Comparison of ENCODE assay signal across 8 cellular contexts in the genomic region with DNA sequence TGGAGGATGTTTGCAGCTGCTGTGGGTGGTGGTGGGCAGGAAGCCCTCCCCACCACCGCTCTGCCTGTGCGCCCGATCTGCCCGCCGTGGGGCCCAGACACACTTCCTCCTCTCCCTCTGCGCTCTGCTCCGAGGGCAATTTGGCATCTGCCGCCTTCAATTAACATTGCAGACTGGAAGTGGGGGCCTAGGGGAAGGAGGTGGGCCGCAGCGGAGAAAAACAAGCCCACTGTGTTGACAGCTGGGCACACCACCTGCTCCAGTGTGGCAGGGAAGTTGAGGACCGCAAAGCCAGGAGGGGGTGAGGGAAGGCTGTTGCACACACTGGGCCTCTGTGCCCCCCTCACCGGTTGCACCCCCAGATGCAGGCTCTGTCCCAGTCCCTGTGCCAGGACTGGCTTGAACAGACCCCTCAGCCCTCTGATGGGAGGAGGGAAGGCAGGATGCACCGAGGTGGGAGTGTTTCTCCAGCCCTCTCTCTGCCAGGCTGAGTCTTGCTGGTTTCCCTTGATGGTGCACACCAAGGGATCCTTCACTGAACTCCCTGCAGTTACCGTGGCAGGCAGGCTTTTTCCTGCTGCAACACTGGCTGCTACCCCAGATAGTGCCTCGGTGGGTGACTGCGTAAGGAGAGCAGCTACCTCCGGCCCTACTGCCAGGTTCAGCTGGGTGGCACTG.
DNase-seq lines count a peak whose midpoint lies in the region; ATAC-seq and TF ChIP-seq lines count a peak whose summit lies in the region.

No MANE protein-coding gene starts in this region.

- H3K79me2 ChIP-seq in MM.1S (ENCODE audit: low read length) = no peaks in the 10 kb centered on the region

- DNase-seq in CMK (ENCODE audit: low read depth) (peak; percentile 50), NCI-H2171 treated with DMSO at 0.1 percent for 48 hours (lab: John Stamatoyannopoulos, UW) (peak; percentile 98), MM.1S (no peak), erythroblast (lab: John Stamatoyannopoulos, UW) (no peak)
- DNase-seq in activated CD8-positive, alpha-beta T cell treated with anti-CD3 and anti-CD28 coated beads, Interleukin-2, amount 10 ng/mL, durations not matched to agents 7 days and 5 days = peak; percentile 71
- DNase-seq in naive thymus-derived CD8-positive, alpha-beta T cell = peak; percentile 20 to 75 (median 60)

- no peaks in the 10 kb centered on the region for H3K9me3 Mint-ChIP-seq in activated CD8-positive, alpha-beta T cell treated with anti-CD3 and anti-CD28 coated beads, Interleukin-2, amount 10 ng/mL, durations not matched to agents 7 days and 5 days (ENCODE audit: insufficient read depth)
- no peaks in the 10 kb centered on the region for H3K9me3 Mint-ChIP-seq in naive thymus-derived CD8-positive, alpha-beta T cell

- H3K4me1 Mint-ChIP-seq in activated CD8-positive, alpha-beta T cell treated with anti-CD3 and anti-CD28 coated beads, Interleukin-2, amount 10 ng/mL, durations not matched to agents 7 days and 5 days (ENCODE audit: low read depth) = peaks cover 69% of the 10 kb centered on the region
- H3K4me1 Mint-ChIP-seq in naive thymus-derived CD8-positive, alpha-beta T cell = peaks cover 43 to 89% (median 83%) of the 10 kb centered on the region in 4 donors

- no peaks in the 10 kb centered on the region for H3F3A ChIP-seq in MM.1S (ENCODE audit: insufficient read depth, low read length)

- H3K36me3 Mint-ChIP-seq in activated CD8-positive, alpha-beta T cell treated with anti-CD3 and anti-CD28 coated beads, Interleukin-2, amount 10 ng/mL, durations not matched to agents 7 days and 5 days (ENCODE audit: low read depth) = no peaks in the 10 kb centered on the region
- no peaks in the 10 kb centered on the region for H3K36me3 Mint-ChIP-seq in naive thymus-derived CD8-positive, alpha-beta T cell

- H3K4me1 ChIP-seq in MM.1S (ENCODE audit: low read length) = no peaks in the 10 kb centered on the region

- H3K9ac ChIP-seq in MM.1S (ENCODE audit: low read length) = no peak overlapping the region

- no peak overlapping the region for H3K4me2 ChIP-seq in MM.1S (ENCODE audit: low read depth, low read length)

- peak overlapping the region; percentile 89 for H3K27ac Mint-ChIP-seq in activated CD8-positive, alpha-beta T cell treated with anti-CD3 and anti-CD28 coated beads, Interleukin-2, amount 10 ng/mL, durations not matched to agents 7 days and 5 days
- H3K27ac Mint-ChIP-seq in naive thymus-derived CD8-positive, alpha-beta T cell = peak overlapping the region; percentile 88 to 96 (median 92)

- ATAC-seq in activated CD8-positive, alpha-beta T cell treated with anti-CD3 and anti-CD28 coated beads, Interleukin-2, amount 10 ng/mL, durations not matched to agents 7 days and 5 days = peak; percentile 89
- peak; percentile 96 to 98 for ATAC-seq in naive thymus-derived CD8-positive, alpha-beta T cell
- no peak for ATAC-seq in HG03039 (IDR thresholded peaks at IDR 0.05; ENCODE audit: unreplicated experiment)
- no peak for ATAC-seq in HG02571 (IDR thresholded peaks at IDR 0.05; ENCODE audit: unreplicated experiment)

- peak overlapping the region; percentile 63 for H3K4me3 Mint-ChIP-seq in activated CD8-positive, alpha-beta T cell treated with anti-CD3 and anti-CD28 coated beads, Interleukin-2, amount 10 ng/mL, durations not matched to agents 7 days and 5 days
- H3K4me3 Mint-ChIP-seq in naive thymus-derived CD8-positive, alpha-beta T cell = peak overlapping the region; percentile 61 to 88 (median 82)

- H4K20me1 ChIP-seq in MM.1S (ENCODE audit: insufficient read depth, low read length) = no peaks in the 10 kb centered on the region

- H3K9me3 ChIP-seq in MM.1S (replicated peaks; ENCODE audit: insufficient read depth, low read length) = no peaks in the 10 kb centered on the region

- CTCF ChIA-PET in activated CD8-positive, alpha-beta T cell treated with anti-CD3 and anti-CD28 coated beads, Interleukin-2, amount 10 ng/mL, durations not matched to agents 7 days and 5 days (lab: Charles Lee) = no interaction called here

- POLR2A ChIA-PET in activated CD8-positive, alpha-beta T cell treated with anti-CD3 and anti-CD28 coated beads, Interleukin-2, amount 10 ng/mL, durations not matched to agents 7 days and 5 days (lab: Charles Lee) = no interaction called here
- POLR2A ChIA-PET in naive thymus-derived CD8-positive, alpha-beta T cell (lab: Charles Lee) = interaction anchor here (0.5 to 4.7 kb wide), 7 partner anchors 9 to 278 kb away, joined by 3 to 51 read pairs (median 4); no protein-coding TSS in a partner anchor

- H3K4me3 ChIP-seq in MM.1S (ENCODE audit: low read length) = no peak overlapping the region

- no peak overlapping the region for H3K27ac ChIP-seq in MM.1S (ENCODE audit: low read length)

- TF ChIP-seq CTCF in MM.1S (IDR thresholded peaks at IDR 0.05; ENCODE audit: low read length) = no peak

- no peaks in the 10 kb centered on the region for H3K9me2 ChIP-seq in MM.1S (replicated peaks; ENCODE audit: insufficient read depth, low read length)

- H3K27me3 Mint-ChIP-seq in activated CD8-positive, alpha-beta T cell treated with anti-CD3 and anti-CD28 coated beads, Interleukin-2, amount 10 ng/mL, durations not matched to agents 7 days and 5 days (ENCODE audit: low read depth) = peaks cover 25% of the 10 kb centered on the region
- no peaks in the 10 kb centered on the region for H3K27me3 Mint-ChIP-seq in naive thymus-derived CD8-positive, alpha-beta T cell

- no peaks in the 10 kb centered on the region for H3K36me3 ChIP-seq in MM.1S (replicated peaks; ENCODE audit: insufficient read depth, low read length)

- H2AFZ ChIP-seq in MM.1S (ENCODE audit: low read length) = no peak overlapping the region

- TF ChIP-seq POLR2A in erythroblast (IDR thresholded peaks at IDR 0.05; ENCODE audit: low read length) = no peak

- H3K27me3 ChIP-seq in MM.1S (replicated peaks; ENCODE audit: insufficient read depth, low read length) = peaks cover 25% of the 10 kb centered on the region

Comparison
In these comparisons a context has a peak if more than half of its experiments do, and no peak if none do; other contexts are left out.
1. DNase-seq: peak in CMK (single experiment), NCI-H2171 treated with DMSO at 0.1 percent for 48 hours (single experiment), activated CD8-positive, alpha-beta T cell treated with anti-CD3 and anti-CD28 coated beads, Interleukin-2, amount 10 ng/mL, durations not matched to agents 7 days and 5 days (single experiment) and naive thymus-derived CD8-positive, alpha-beta T cell (10 of 10); none in MM.1S (single experiment) and erythroblast (0 of 2).
2. ATAC-seq: peak in activated CD8-positive, alpha-beta T cell treated with anti-CD3 and anti-CD28 coated beads, Interleukin-2, amount 10 ng/mL, durations not matched to agents 7 days and 5 days (single experiment) and naive thymus-derived CD8-positive, alpha-beta T cell (2 of 2); none in HG03039 (single experiment) and HG02571 (single experiment).